1 cellular context compared by ENCODE assay signal in the genomic region with DNA sequence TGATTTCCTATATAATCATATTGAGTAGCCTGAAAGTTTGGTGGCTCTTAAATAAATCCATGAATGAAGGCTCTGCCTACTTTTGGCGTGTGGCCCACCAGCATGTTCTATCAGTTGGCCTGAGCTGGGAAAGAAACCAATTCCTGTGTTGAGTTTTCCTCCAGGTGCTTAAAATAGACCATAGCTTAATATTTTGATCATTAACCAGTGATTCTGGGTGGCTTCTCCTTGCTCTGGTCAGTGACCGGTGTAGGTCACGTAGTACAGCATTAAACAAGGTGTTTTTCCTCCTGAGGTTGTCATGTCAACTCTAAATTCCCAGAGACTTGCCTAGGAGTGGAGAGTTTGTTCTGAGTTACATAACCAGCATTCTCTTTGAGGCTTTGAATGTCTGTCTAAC.
TF ChIP-seq lines count a peak whose summit lies in the region.

No MANE protein-coding gene starts in this region.

TF ChIP-seq in GM12891, 5 proteins besides CTCF, POLR2A, EP300 and RAD21 (continued from another document):
- TF ChIP-seq PAX5 (IDR thresholded peaks at IDR 0.05; ENCODE audit: insufficient read depth, low read length, severe bottlenecking): no peak
- no peak for TF ChIP-seq POLR2AphosphoS5 (IDR thresholded peaks at IDR 0.05; ENCODE audit: low read depth, low read length)
- no peak for TF ChIP-seq TAF1 (IDR thresholded peaks at IDR 0.05; ENCODE audit: low read depth, low read length)
- no peak for TF ChIP-seq SPI1 (IDR thresholded peaks at IDR 0.05; ENCODE audit: low read depth, low read length)
